ENCODE assay signal across 1 cellular context in genomic region chr16:89600956-89601355, GRCh38.
TF ChIP-seq lines count a peak whose summit lies in the region.

No MANE protein-coding gene starts in this region.

TF ChIP-seq in WTC11, 78 proteins besides CTCF, POLR2A, EP300 and RAD21 (continued from another document):
- no peak for TF ChIP-seq ERG (CRISPR knock-in tag; IDR thresholded peaks at IDR 0.05)
- no peak for TF ChIP-seq ZNF281 (CRISPR knock-in tag; IDR thresholded peaks at IDR 0.05)
- no peak for TF ChIP-seq ZNF263 (CRISPR knock-in tag; IDR thresholded peaks at IDR 0.05; ENCODE audit: low read depth)
- no peak for TF ChIP-seq CDX4 (CRISPR knock-in tag; IDR thresholded peaks at IDR 0.05; ENCODE audit: borderline replicate concordance)
- no peak for TF ChIP-seq HMGA2 (CRISPR knock-in tag; IDR thresholded peaks at IDR 0.05)
- no peak for TF ChIP-seq NR2C2 (CRISPR knock-in tag; IDR thresholded peaks at IDR 0.05)
- TF ChIP-seq NFATC4 (CRISPR knock-in tag; IDR thresholded peaks at IDR 0.05), result no peak
- TF ChIP-seq SP1 (CRISPR knock-in tag; conservative IDR thresholded peaks at IDR 0.05), result no peak
- no peak for TF ChIP-seq ZBTB21 (CRISPR knock-in tag; IDR thresholded peaks at IDR 0.05; ENCODE audit: borderline replicate concordance)
- TF ChIP-seq ATF1 (CRISPR knock-in tag; IDR thresholded peaks at IDR 0.05), result no peak
- no peak for TF ChIP-seq ATF2 (CRISPR knock-in tag; IDR thresholded peaks at IDR 0.05; ENCODE audit: borderline replicate concordance, low read depth)
- TF ChIP-seq NFYB (CRISPR knock-in tag; conservative IDR thresholded peaks at IDR 0.05; ENCODE audit: low read depth), result no peak
- TF ChIP-seq ZNF416 (CRISPR knock-in tag; IDR thresholded peaks at IDR 0.05), result no peak
